18 cellular contexts compared by ENCODE assay signal in genomic region chr2:111710613-111711012, GRCh38.
A peak's percentile ranks its signal among the peaks of the same experiment; 100 is the strongest.
DNase-seq lines count a peak whose midpoint lies in the region; ATAC-seq and TF ChIP-seq lines count a peak whose summit lies in the region.
"Had no signal": no experiment of that assay in that cellular context is flagged by ENCODE, and none has a peak within 500 bp of the region (broad histone marks: within the 10 kb centered on the region; RNA-seq: fewer than 3 reads in every experiment).

No MANE protein-coding gene starts in this region.

- in situ Hi-C loops in Panc1 (cut with HindIII; ENCODE audit: low pct_unique_long_range_greater_than_20kb, low sequenced_read_pairs) = no loop called here

- no peaks in the 10 kb centered on the region for H3K27me3 ChIP-seq in Panc1 (ENCODE audit: control insufficient read depth, insufficient read depth, low read length)
- H3K27me3 ChIP-seq in mesenchymal stem cell (ENCODE audit: control insufficient read depth in 1 of 2, insufficient read depth in 1 of 2, low read length in 2 of 2) = peaks cover 0 to 12% of the 10 kb centered on the region in 2 experiments
- H3K27me3 ChIP-seq in ovary = no peaks in the 10 kb centered on the region

- no peak overlapping the region for H3K23ac ChIP-seq in mesenchymal stem cell (ENCODE audit: low read length in 2 of 2)

- H4K91ac ChIP-seq in mesenchymal stem cell (ENCODE audit: low read length) = no peak overlapping the region

- H2AK5ac ChIP-seq in mesenchymal stem cell (ENCODE audit: low read length, severe bottlenecking) = peak overlapping the region; percentile 14

- H3K9me3 ChIP-seq in Panc1 (ENCODE audit: control insufficient read depth, insufficient read depth, low read depth, low read length) (no peaks in the 10 kb centered on the region), mesenchymal stem cell (ENCODE audit: control insufficient read depth, low read length) (peaks cover 4% of the 10 kb centered on the region), ovary (no peaks in the 10 kb centered on the region)
- H3K9me3 ChIP-seq: SJCRH30 had no signal

- peak; percentile 9 for DNase-seq in activated T-cell treated with anti-CD3 and anti-CD28 coated beads, Interleukin-2, amount 50 U/mL, for 24 hours
- DNase-seq in activated T-cell treated with anti-CD3 and anti-CD28 coated beads, Interleukin-2, amount 50 U/mL, for 1 hour = no peak
- DNase-seq in Panc1 (ENCODE audit: low read depth, low spot score) (no peak), mesenchymal stem cell (no peak), ovary (no peak), cerebellar cortex (ENCODE audit: low spot score) (no peak), OCI-M2 (lab: John Stamatoyannopoulos, UW; ENCODE audit: unreplicated experiment) (no peak)
- DNase-seq in activated naive CD4-positive, alpha-beta T cell treated with anti-CD3 and anti-CD28 coated beads, Interleukin-2, amount 50 U/mL, for 72 hours (ENCODE audit: low spot score in 2 of 2) = no peak
- DNase-seq: GDM1, GOT3, KG1, NCI-H1105 treated with DMSO at 0.1 percent for 48 hours, NCI-H2029 treated with DMSO at 0.1 percent for 48 hours, NCI-H226, NCI-H510A treated with DMSO at 0.1 percent for 48 hours, NCI-H748 treated with DMSO at 0.1 percent for 48 hours, SJCRH30 had no signal

- H3K4me1 ChIP-seq in Panc1 (ENCODE audit: control insufficient read depth, insufficient read depth, low read length) = peaks cover 16% of the 10 kb centered on the region
- peaks cover 31% of the 10 kb centered on the region for H3K4me1 ChIP-seq in mesenchymal stem cell (ENCODE audit: control insufficient read depth, insufficient read depth, low read depth, low read length)
- no peaks in the 10 kb centered on the region for H3K4me1 ChIP-seq in ovary (ENCODE audit: insufficient read depth)

- H2BK5ac ChIP-seq in mesenchymal stem cell (ENCODE audit: low read depth, low read length, poor library complexity, severe bottlenecking) = no peak overlapping the region

- H3K79me1 ChIP-seq in mesenchymal stem cell (replicated peaks; ENCODE audit: low read length, poor library complexity, severe bottlenecking) = no peaks in the 10 kb centered on the region

- no peak overlapping the region for H2BK15ac ChIP-seq in mesenchymal stem cell (ENCODE audit: low read depth, poor library complexity, severe bottlenecking)

- H3K27ac Mint-ChIP-seq in activated T-cell treated with anti-CD3 and anti-CD28 coated beads, Interleukin-2, amount 50 U/mL, for 24 hours = no peak overlapping the region
- no peak overlapping the region for H3K27ac Mint-ChIP-seq in activated naive CD4-positive, alpha-beta T cell treated with anti-CD3 and anti-CD28 coated beads, Interleukin-2, amount 50 U/mL, for 72 hours

- H2AFZ ChIP-seq in mesenchymal stem cell (ENCODE audit: low read depth, low read length) = no peak overlapping the region

- no TSS peak for BruUV-seq in Panc1 (replicated peaks; lab: Mats Ljungman, UMichigan)

- H3K4me1 Mint-ChIP-seq in activated T-cell treated with anti-CD3 and anti-CD28 coated beads, Interleukin-2, amount 50 U/mL, for 24 hours (ENCODE audit: low read depth) = peaks cover 26% of the 10 kb centered on the region

- no peak overlapping the region for H2BK12ac ChIP-seq in mesenchymal stem cell (ENCODE audit: low read length in 2 of 2)

- no peak overlapping the region for H3K18ac ChIP-seq in mesenchymal stem cell (ENCODE audit: low read depth in 1 of 2, low read length in 2 of 2)

- peaks cover 13% of the 10 kb centered on the region for H3K27me3 Mint-ChIP-seq in activated T-cell treated with anti-CD3 and anti-CD28 coated beads, Interleukin-2, amount 50 U/mL, for 24 hours

- POLR2A ChIA-PET in Panc1 (lab: Charles Lee) = no interaction called here

- TF ChIP-seq CTCF in Panc1 (IDR thresholded peaks at IDR 0.05) (no peak), ovary (IDR thresholded peaks at IDR 0.05) (no peak)

- no peak overlapping the region for H3K4me3 Mint-ChIP-seq in activated T-cell treated with anti-CD3 and anti-CD28 coated beads, Interleukin-2, amount 50 U/mL, for 24 hours

- H3K36me3 ChIP-seq in Panc1 (ENCODE audit: control insufficient read depth, insufficient read depth, low read length) (no peaks in the 10 kb centered on the region), mesenchymal stem cell (ENCODE audit: control insufficient read depth in 1 of 2, insufficient read depth in 2 of 2, low read depth in 1 of 2, low read length in 2 of 2) (no peaks in the 10 kb centered on the region), ovary (no peaks in the 10 kb centered on the region)
- H3K36me3 ChIP-seq: SJCRH30 had no signal

- no peak overlapping the region for H3K4me3 ChIP-seq in Panc1 (ENCODE audit: low read depth in 2 of 2, low read length in 2 of 2)
- no peak overlapping the region for H3K4me3 ChIP-seq in mesenchymal stem cell (ENCODE audit: insufficient read depth in 1 of 2, low read depth in 1 of 2, low read length in 2 of 2)
- H3K4me3 ChIP-seq in ovary = no peak overlapping the region
- H3K4me3 ChIP-seq: SJCRH30 had no signal

- H3K9me3 Mint-ChIP-seq in activated T-cell treated with anti-CD3 and anti-CD28 coated beads, Interleukin-2, amount 50 U/mL, for 24 hours = no peaks in the 10 kb centered on the region
- no peaks in the 10 kb centered on the region for H3K9me3 Mint-ChIP-seq in activated naive CD4-positive, alpha-beta T cell treated with anti-CD3 and anti-CD28 coated beads, Interleukin-2, amount 50 U/mL, for 72 hours

- CTCF ChIA-PET in Panc1 (lab: Charles Lee) = no interaction called here

- no peak for TF ChIP-seq EP300 in ovary (IDR thresholded peaks at IDR 0.05)

- WGBS in mesenchymal stem cell = 85% methylated on average over 4 of the region's 4 CpGs
- WGBS in ovary, 3 donors = 80 to 93% (median 91%) methylated on average over 4 of the region's 4 CpGs

- no peak overlapping the region for H3K4ac ChIP-seq in mesenchymal stem cell (ENCODE audit: low read depth in 1 of 2, low read length in 2 of 2)

- no peak overlapping the region for H3K14ac ChIP-seq in mesenchymal stem cell (ENCODE audit: low read length in 2 of 2)

- H3K9ac ChIP-seq in mesenchymal stem cell (ENCODE audit: low read length) = no peak overlapping the region

- H2BK120ac ChIP-seq in mesenchymal stem cell (ENCODE audit: low read depth, low read length) = no peak overlapping the region

- H3K27ac ChIP-seq in Panc1 (ENCODE audit: low read length) (peak overlapping the region; percentile 67), mesenchymal stem cell (ENCODE audit: low read length, poor library complexity, severe bottlenecking) (no peak overlapping the region), ovary (no peak overlapping the region)
- H3K27ac ChIP-seq: C4-2B, SJCRH30 had no signal

- intact Hi-C loops in Panc1 (cut with micrococcal nuclease; ENCODE audit: unreplicated experiment) = no loop called here
- intact Hi-C loops in ovary (cut with DNase I) = no loop called here

- ATAC-seq in Panc1 = no peak
- ATAC-seq in activated naive CD4-positive, alpha-beta T cell treated with anti-CD3 and anti-CD28 coated beads, Interleukin-2, amount 50 U/mL, for 72 hours = no peak

- TF ChIP-seq POLR2A in ovary (IDR thresholded peaks at IDR 0.05) = no peak

- no peaks in the 10 kb centered on the region for H3K36me3 Mint-ChIP-seq in activated T-cell treated with anti-CD3 and anti-CD28 coated beads, Interleukin-2, amount 50 U/mL, for 24 hours (ENCODE audit: low read depth)
- H3K36me3 Mint-ChIP-seq in activated naive CD4-positive, alpha-beta T cell treated with anti-CD3 and anti-CD28 coated beads, Interleukin-2, amount 50 U/mL, for 72 hours = peaks cover 0 to 5% of the 10 kb centered on the region in 2 donors

- H4K8ac ChIP-seq in mesenchymal stem cell (ENCODE audit: low read length) = no peak overlapping the region

- no peak overlapping the region for H3K4me2 ChIP-seq in mesenchymal stem cell (ENCODE audit: low read length, poor library complexity, severe bottlenecking)
